Comparison of ENCODE assay signal across 9 cellular contexts in the genomic region with DNA sequence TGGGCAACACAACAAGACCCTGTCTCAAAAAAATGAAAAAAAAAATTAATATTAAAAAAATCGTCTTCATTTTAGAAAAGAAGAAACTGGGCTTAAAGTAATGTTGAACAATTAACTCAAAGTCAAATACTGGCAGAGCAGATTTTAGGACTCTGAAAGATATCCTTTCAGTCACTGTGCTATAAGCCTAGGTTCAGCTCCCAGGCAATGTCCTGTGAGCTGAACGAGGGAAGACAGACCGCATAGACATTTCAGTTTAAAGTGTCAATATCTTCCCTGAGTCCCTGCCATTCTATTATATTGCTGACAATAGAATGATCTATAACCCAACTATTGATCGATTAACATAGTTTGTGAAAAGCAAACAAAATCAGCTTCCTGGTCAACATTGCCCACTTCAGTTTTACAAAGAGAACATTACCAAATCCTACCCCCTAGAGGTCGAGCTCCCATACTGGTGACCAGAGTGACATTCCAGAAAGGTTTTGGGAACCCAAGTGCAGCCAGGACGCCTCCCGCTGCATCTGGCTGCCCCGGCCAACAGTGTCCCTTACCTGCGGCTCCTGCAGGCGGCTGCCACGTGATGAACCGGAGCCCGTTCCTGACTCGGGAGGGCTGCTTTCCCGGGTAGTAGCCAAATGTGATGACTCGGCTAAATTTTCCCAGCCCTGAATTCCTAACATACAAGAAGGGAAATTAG. TPM values are rescaled to one million over a fixed set of nuclear protein-coding genes. Genes with fewer than 3 reads are reported as not detected.
DNase-seq lines count a peak whose midpoint lies in the region; ATAC-seq, FAIRE-seq and TF ChIP-seq lines count a peak whose summit lies in the region.
"Had no signal": no experiment of that assay in that cellular context is flagged by ENCODE, and none has a peak within 500 bp of the region (broad histone marks: within the 10 kb centered on the region; RNA-seq: fewer than 3 reads in every experiment).

No MANE protein-coding gene starts in this region.

- H3K4me3 Mint-ChIP-seq in CD8-positive, alpha-beta memory T cell, result peak overlapping the region in 1 of 7 donors; percentile 51

- TF ChIP-seq CTCF in KMS-11 (conservative IDR thresholded peaks at IDR 0.05; ENCODE audit: low read depth, low read length) (no peak), body of pancreas (IDR thresholded peaks at IDR 0.05) (peak in 5 of 7 experiments; percentile 8 to 44 (median 20)), keratinocyte (optimal IDR thresholded peaks at IDR 0.05 in 1 of 3, IDR thresholded peaks at IDR 0.05 in 1 of 3, conservative IDR thresholded peaks at IDR 0.05 in 1 of 3; ENCODE audit: extremely low read depth in 1 of 3, insufficient read depth in 2 of 3, low read length in 3 of 3) (peak in 1 of 3 experiments; percentile 22)

- ATAC-seq in body of pancreas, result peak; percentile 90
- ATAC-seq in HG02981 (IDR thresholded peaks at IDR 0.05; ENCODE audit: unreplicated experiment), result no peak

- POLR2A ChIA-PET in CD8-positive, alpha-beta memory T cell (lab: Charles Lee), result no interaction called here

- no peaks in the 10 kb centered on the region for H3K36me3 ChIP-seq in CD8-positive, alpha-beta memory T cell (ENCODE audit: insufficient read depth, low read length)
- no peaks in the 10 kb centered on the region for H3K36me3 ChIP-seq in KMS-11 (ENCODE audit: insufficient read depth)
- no peaks in the 10 kb centered on the region for H3K36me3 ChIP-seq in body of pancreas (replicated peaks in 1 of 2; ENCODE audit: insufficient read depth in 1 of 2, low read depth in 2 of 2)
- no peaks in the 10 kb centered on the region for H3K36me3 ChIP-seq in keratinocyte (ENCODE audit: control insufficient read depth in 2 of 2, extremely low read depth in 1 of 2, insufficient read depth in 2 of 2, low read length in 2 of 2)

- H3K79me2 ChIP-seq in KMS-11 (ENCODE audit: insufficient read depth, low read depth), result no peaks in the 10 kb centered on the region
- H3K79me2 ChIP-seq in keratinocyte (ENCODE audit: control insufficient read depth, insufficient read depth, low read length), result no peaks in the 10 kb centered on the region

- TF ChIP-seq POLR2A in body of pancreas (IDR thresholded peaks at IDR 0.05), result peak in 2 of 3 donors; percentile 36 to 52

- FAIRE-seq in keratinocyte (lab: Jason Lieb, UNC), result no peak

- H4K20me1 ChIP-seq in KMS-11 (ENCODE audit: insufficient read depth) (no peaks in the 10 kb centered on the region), keratinocyte (ENCODE audit: control insufficient read depth, extremely low read depth, insufficient read depth, low read length) (no peaks in the 10 kb centered on the region)

- peak overlapping the region in 1 of 8 donors; percentile 11 for H3K27ac Mint-ChIP-seq in CD8-positive, alpha-beta memory T cell

- H3K27me3 Mint-ChIP-seq in CD8-positive, alpha-beta memory T cell, result peaks cover 0 to 24% of the 10 kb centered on the region in 2 donors

- H3K9ac ChIP-seq in KMS-11 (no peak overlapping the region), keratinocyte (ENCODE audit: control insufficient read depth, extremely low read depth, insufficient read depth, low read length) (no peak overlapping the region)

- DNase-seq in CD8-positive, alpha-beta memory T cell, result no peak
- DNase-seq in body of pancreas (peak; percentile 79 to 86 (median 83)), keratinocyte (ENCODE audit: low read depth, low spot score) (no peak), superior temporal gyrus (ENCODE audit: extremely low spot score) (peak; percentile 60), cortex of kidney (lab: John Stamatoyannopoulos, UW) (no peak), activated gamma-delta T cell (lab: John Stamatoyannopoulos, UW) (no peak)

- no peaks in the 10 kb centered on the region for H3K36me3 Mint-ChIP-seq in CD8-positive, alpha-beta memory T cell

- CTCF ChIA-PET in CD8-positive, alpha-beta memory T cell (lab: Charles Lee), result interaction anchor here (0.8 to 2.8 kb wide), 4 partner anchors 59 to 235 kb away, joined by 3 to 10 read pairs (median 6); a partner anchor contains a TSS

- intact Hi-C loops in body of pancreas (cut with DNase I), result no loop called here

- peaks cover 19% of the 10 kb centered on the region for H3K4me1 ChIP-seq in CD8-positive, alpha-beta memory T cell (ENCODE audit: insufficient read depth, low read length)
- H3K4me1 ChIP-seq in KMS-11 (ENCODE audit: low read depth, poor library complexity, severe bottlenecking), result peaks cover 14% of the 10 kb centered on the region
- H3K4me1 ChIP-seq in body of pancreas, result peaks cover 39% of the 10 kb centered on the region
- H3K4me1 ChIP-seq in keratinocyte (ENCODE audit: control insufficient read depth, extremely low read depth, insufficient read depth, low read length), result peaks cover 11% of the 10 kb centered on the region

- no peaks in the 10 kb centered on the region for H3K9me1 ChIP-seq in keratinocyte (ENCODE audit: control insufficient read depth, extremely low read depth, insufficient read depth, low read length)

- H3K4me2 ChIP-seq in KMS-11, result peak overlapping the region; percentile 59
- peak overlapping the region; percentile 71 for H3K4me2 ChIP-seq in keratinocyte (ENCODE audit: control insufficient read depth, extremely low read depth, insufficient read depth, low read depth, low read length)

- H3K27ac ChIP-seq in CD8-positive, alpha-beta memory T cell (ENCODE audit: low read depth, low read length), result no peak overlapping the region
- H3K27ac ChIP-seq in KMS-11 (no peak overlapping the region), body of pancreas (peak overlapping the region; percentile 30 to 75 (median 58)), keratinocyte (ENCODE audit: control insufficient read depth, insufficient read depth, low read length) (no peak overlapping the region)

- peak overlapping the region; percentile 27 for H3K4me3 ChIP-seq in CD8-positive, alpha-beta memory T cell (ENCODE audit: low read length)
- H3K4me3 ChIP-seq in KMS-11 (IDR thresholded peaks at IDR 0.05; ENCODE audit: insufficient read depth, low read depth, low read length) (no peak overlapping the region), body of pancreas (no peak overlapping the region), keratinocyte (ENCODE audit: control insufficient read depth in 2 of 3, extremely low read depth in 1 of 3, insufficient read depth in 2 of 3, low read depth in 1 of 3, low read length in 3 of 3) (peak overlapping the region in 2 of 3 experiments; percentile 12 to 22)

- H3K9me3 Mint-ChIP-seq in CD8-positive, alpha-beta memory T cell, result no peaks in the 10 kb centered on the region

- WGBS in body of pancreas, 2 donors, result 2 to 3% methylated on average over 15 to 16 of the region's 16 CpGs

- dilution Hi-C loops in keratinocyte (cut with MboI; ENCODE audit: extremely low pct_ligation_motif_present, low sequenced_read_pairs), result no loop called here

- H3K27me3 ChIP-seq in CD8-positive, alpha-beta memory T cell (ENCODE audit: insufficient read depth, low read length, poor library complexity, severe bottlenecking), result no peaks in the 10 kb centered on the region
- H3K27me3 ChIP-seq in KMS-11 (ENCODE audit: insufficient read depth, low read depth), result no peaks in the 10 kb centered on the region
- H3K27me3 ChIP-seq in body of pancreas, result no peaks in the 10 kb centered on the region
- H3K27me3 ChIP-seq in keratinocyte (ENCODE audit: control insufficient read depth, extremely low read depth, insufficient read depth, low read length), result peaks cover 7% of the 10 kb centered on the region

- H3K9me3 ChIP-seq in CD8-positive, alpha-beta memory T cell (ENCODE audit: low read length), result no peaks in the 10 kb centered on the region
- H3K9me3 ChIP-seq in body of pancreas (no peaks in the 10 kb centered on the region), keratinocyte (ENCODE audit: control insufficient read depth, low read depth, low read length) (no peaks in the 10 kb centered on the region)

- no peaks in the 10 kb centered on the region for H3K4me1 Mint-ChIP-seq in CD8-positive, alpha-beta memory T cell

- H2AFZ ChIP-seq in KMS-11 (ENCODE audit: low read depth) (peak overlapping the region; percentile 58), keratinocyte (ENCODE audit: control insufficient read depth, low read length) (peak overlapping the region; percentile 32)

RNA-seq across cellular contexts. Expression of a gene that starts 0.6 kb away (rescaled TPM):
- under 1 TPM in 1 of 2 experiments, not detected in 1; 0.18 TPM for total RNA-seq in CD8-positive, alpha-beta memory T cell
- polyA plus RNA-seq in CD8-positive, alpha-beta memory T cell, result not detected
- under 1 TPM; 0.26 to 0.66 TPM for total RNA-seq in body of pancreas
- polyA plus RNA-seq in keratinocyte, result not detected in 3 replicates
- polyA plus RNA-seq in keratinocyte (2011; ENCODE audit: low read depth), result not detected
- polyA plus RNA-seq in keratinocyte (2011; cell fraction: cytosol; rRNA removed), result not detected in 2 replicates
- polyA plus RNA-seq in keratinocyte (2011; cell fraction: nucleus; rRNA removed), result not detected in 2 replicates
- not detected in 2 replicates for polyA plus RNA-seq in keratinocyte (2012; ENCODE audit: low replicate concordance)
- not detected in 3 replicates for polyA minus RNA-seq in keratinocyte
- not detected for polyA minus RNA-seq in keratinocyte (2011; cell fraction: cytosol; rRNA and poly(A)+ RNA removed)
- polyA minus RNA-seq in keratinocyte (2011; cell fraction: nucleus; rRNA and poly(A)+ RNA removed), result not detected in 2 replicates
- total RNA-seq: glomerular endothelial cell had no signal

RNA-seq across cellular contexts. Expression of a gene that starts 59.7 kb away (rescaled TPM):
- 100 to 1,000 TPM; 114 to 120 TPM for total RNA-seq in CD8-positive, alpha-beta memory T cell
- polyA plus RNA-seq in CD8-positive, alpha-beta memory T cell, result 53.9 TPM
- total RNA-seq in body of pancreas, result 10 to 100 TPM; 24.1 to 29.3 TPM
- 40.7 to 72.0 TPM (median 42.0 TPM) in 3 replicates for polyA plus RNA-seq in keratinocyte
- polyA plus RNA-seq in keratinocyte (2011; ENCODE audit: low read depth), result 24.2 TPM
- polyA plus RNA-seq in keratinocyte (2011; cell fraction: cytosol; rRNA removed), result 40.3 and 75.4 TPM in 2 replicates
- 35.5 and 43.9 TPM in 2 replicates for polyA plus RNA-seq in keratinocyte (2011; cell fraction: nucleus; rRNA removed)
- 30.3 and 31.4 TPM in 2 replicates for polyA plus RNA-seq in keratinocyte (2012; ENCODE audit: low replicate concordance)
- 20.9 to 48.1 TPM (median 23.4 TPM) in 3 replicates for polyA minus RNA-seq in keratinocyte
- polyA minus RNA-seq in keratinocyte (2011; cell fraction: cytosol; rRNA and poly(A)+ RNA removed), result 29.2 TPM
- 13.3 and 24.1 TPM in 2 replicates for polyA minus RNA-seq in keratinocyte (2011; cell fraction: nucleus; rRNA and poly(A)+ RNA removed)

Comparison
In these comparisons a context has a peak if more than half of its experiments do, and no peak if none do; other contexts are left out.
1. DNase-seq: peak in body of pancreas (4 of 4) and superior temporal gyrus (single experiment); none in CD8-positive, alpha-beta memory T cell (0 of 5), keratinocyte (single experiment), cortex of kidney (single experiment) and activated gamma-delta T cell (single experiment).
2. H3K27ac ChIP-seq: peak in body of pancreas (4 of 4); none in CD8-positive, alpha-beta memory T cell (single experiment), KMS-11 (single experiment) and keratinocyte (single experiment).
3. H3K4me3 ChIP-seq: peak in CD8-positive, alpha-beta memory T cell (single experiment) and keratinocyte (2 of 3); none in KMS-11 (single experiment) and body of pancreas (0 of 2).